24 cellular contexts compared by ENCODE assay signal in the genomic region with DNA sequence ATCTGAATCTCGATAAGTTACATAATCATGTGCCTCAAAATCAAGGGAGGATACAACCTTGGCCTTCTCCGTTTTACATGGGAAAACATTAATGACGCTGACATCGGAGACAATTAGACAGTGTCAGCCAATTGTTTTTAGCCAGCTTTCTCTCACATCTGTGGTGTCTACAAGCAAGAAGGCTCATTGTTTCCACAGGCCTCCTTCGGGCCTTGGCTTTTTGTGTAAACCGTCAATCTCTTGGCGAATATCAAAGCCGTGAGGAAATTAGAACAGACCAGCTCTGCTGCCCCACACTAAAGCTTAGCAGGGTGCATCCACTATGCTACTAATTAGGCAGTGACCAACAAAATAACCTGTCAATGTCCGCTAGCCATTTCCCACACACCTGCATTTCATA. TPM values are rescaled to one million over a fixed set of nuclear protein-coding genes. Genes with fewer than 3 reads are reported as not detected.
DNase-seq lines count a peak whose midpoint lies in the region; ATAC-seq, FAIRE-seq and TF ChIP-seq lines count a peak whose summit lies in the region.
"Had no signal": no experiment of that assay in that cellular context is flagged by ENCODE, and none has a peak within 500 bp of the region (broad histone marks: within the 10 kb centered on the region; RNA-seq: fewer than 3 reads in every experiment).

No MANE protein-coding gene starts in this region.

- H2AFZ ChIP-seq in osteoblast (ENCODE audit: low read length): no peak overlapping the region
- H2AFZ ChIP-seq: PC-9 had no signal

- no CpG with 5 or more reads among the region's 9 CpGs for WGBS in mesendoderm (ENCODE audit: extremely low coverage, insufficient coverage, low lambda C conversion rate)

- H3K9ac ChIP-seq in mesendoderm (ENCODE audit: low read length): no peak overlapping the region
- H3K9ac ChIP-seq: BLaER1 had no signal

- H3K9me3 ChIP-seq in osteoblast (ENCODE audit: low read depth, low read length): no peaks in the 10 kb centered on the region
- H3K9me3 ChIP-seq: BLaER1, upper lobe of right lung had no signal

- H3K79me1 ChIP-seq in mesendoderm (ENCODE audit: low read length): no peaks in the 10 kb centered on the region

- H2BK5ac ChIP-seq in mesendoderm (ENCODE audit: low read length): no peak overlapping the region

- no peak overlapping the region for H4K8ac ChIP-seq in mesendoderm (ENCODE audit: low read depth, low read length)

- H3K4me1 ChIP-seq in mesendoderm (ENCODE audit: control insufficient read depth, low read depth, low read length) (peaks cover 4% of the 10 kb centered on the region), osteoblast (ENCODE audit: insufficient read depth, low read length) (no peaks in the 10 kb centered on the region)
- H3K4me1 ChIP-seq: BLaER1, upper lobe of right lung had no signal

- no peak overlapping the region for H4K5ac ChIP-seq in mesendoderm (ENCODE audit: low read length)

- no peak overlapping the region for H2AK5ac ChIP-seq in mesendoderm (ENCODE audit: low read length)

- H4K20me1 ChIP-seq in osteoblast (ENCODE audit: insufficient read depth, low read length): no peaks in the 10 kb centered on the region
- H4K20me1 ChIP-seq: BLaER1 had no signal

- no peak for FAIRE-seq in HTR-8/SVneo (lab: Jason Lieb, UNC)
- FAIRE-seq: A204.1, endometrium had no signal

- H3K4me3 ChIP-seq in mesendoderm (ENCODE audit: low read length) (no peak overlapping the region), osteoblast (ENCODE audit: insufficient read depth, low read length) (no peak overlapping the region)
- H3K4me3 ChIP-seq: BLaER1, PC-9, upper lobe of right lung had no signal

- H3K27me3 ChIP-seq in mesendoderm (ENCODE audit: insufficient read depth, low read length, poor library complexity) (no peaks in the 10 kb centered on the region), osteoblast (ENCODE audit: insufficient read depth, low read length) (peaks cover 3% of the 10 kb centered on the region)
- H3K27me3 ChIP-seq: BLaER1, upper lobe of right lung had no signal

- H2BK120ac ChIP-seq in mesendoderm (ENCODE audit: low read depth, low read length): no peak overlapping the region

- DNase-seq in NCI-H2227 (lab: John Stamatoyannopoulos, UW; ENCODE audit: unreplicated experiment) (peak; percentile 47), NCI-H2227 treated with DMSO at 0.1 percent for 48 hours (lab: John Stamatoyannopoulos, UW) (no peak), globus pallidus (ENCODE audit: low spot score) (peak; percentile 91), mesendoderm (peak; percentile 11), osteoblast (ENCODE audit: insufficient read length, low spot score, missing footprints) (no peak), HTR-8/SVneo (ENCODE audit: insufficient read length, low spot score) (no peak), kidney glomerular epithelial cell (lab: John Stamatoyannopoulos, UW) (no peak)
- DNase-seq: activated CD4-positive, alpha-beta T cell treated with anti-CD3 and anti-CD28 coated beads for 4 hours; activated naive CD8-positive, alpha-beta T cell treated with anti-CD3 and anti-CD28 coated beads for 36 hours; HCEC 1CT; Karpas-422; NCI-H1048; PC-9; SHP77 treated with DMSO at 0.1 percent for 48 hours; stimulated activated CD4-positive, alpha-beta T cell treated with anti-CD3 and anti-CD28 coated beads, Interleukin-4, amount 100 ng/mL, for 4 hours; stimulated activated naive CD8-positive, alpha-beta T cell treated with anti-CD3 and anti-CD28 coated beads, Interleukin-15, amount 100 ng/mL, for 72 hours; upper lobe of right lung had no signal

- H3K4ac ChIP-seq in mesendoderm (ENCODE audit: low read depth, low read length): no peak overlapping the region

- H3K27ac ChIP-seq in mesendoderm (ENCODE audit: low read depth, low read length) (no peak overlapping the region), osteoblast (ENCODE audit: low read depth, low read length) (no peak overlapping the region)
- H3K27ac ChIP-seq: BLaER1, PC-9, upper lobe of right lung had no signal

- H3K56ac ChIP-seq in mesendoderm (ENCODE audit: low read length): no peak overlapping the region

- H3K18ac ChIP-seq in mesendoderm (ENCODE audit: low read length): no peak overlapping the region

- H3K23ac ChIP-seq in mesendoderm (ENCODE audit: low read length): no peak overlapping the region

- H3K79me2 ChIP-seq in mesendoderm (ENCODE audit: control insufficient read depth, insufficient read depth, low read length): no peaks in the 10 kb centered on the region
- H3K79me2 ChIP-seq in osteoblast (ENCODE audit: insufficient read depth, low read length): no peaks in the 10 kb centered on the region

- H3K4me2 ChIP-seq in mesendoderm (ENCODE audit: low read length): no peak overlapping the region
- no peak overlapping the region for H3K4me2 ChIP-seq in osteoblast (ENCODE audit: insufficient read depth, low read length)
- H3K4me2 ChIP-seq: BLaER1, PC-9 had no signal

- TF ChIP-seq CTCF in osteoblast (IDR thresholded peaks at IDR 0.05; ENCODE audit: extremely low read depth, low read depth, low read length): no peak

- no peak for ATAC-seq in HG03342 (IDR thresholded peaks at IDR 0.05; ENCODE audit: unreplicated experiment)
- ATAC-seq: stimulated activated naive CD8-positive, alpha-beta T cell treated with anti-CD3 and anti-CD28 coated beads, Interleukin-15, amount 100 ng/mL, for 72 hours; upper lobe of right lung had no signal

- H2BK15ac ChIP-seq in mesendoderm (replicated peaks; ENCODE audit: low read depth): no peak overlapping the region

- H3K36me3 ChIP-seq in mesendoderm (ENCODE audit: control insufficient read depth, insufficient read depth, low read length): no peaks in the 10 kb centered on the region
- H3K36me3 ChIP-seq in osteoblast (ENCODE audit: insufficient read depth, low read length): no peaks in the 10 kb centered on the region
- H3K36me3 ChIP-seq: BLaER1, upper lobe of right lung had no signal

RNA-seq across cellular contexts. Expression of a gene that starts 43.2 kb away (rescaled TPM):
- polyA plus RNA-seq in mesendoderm (2013, experiment 1 of 2): 0.14 TPM
- polyA plus RNA-seq in mesendoderm (2013, experiment 2 of 2): 0.15 TPM
- not detected in 2 replicates for total RNA-seq in osteoblast
- total RNA-seq: activated naive CD8-positive, alpha-beta T cell treated with anti-CD3 and anti-CD28 coated beads for 36 hours; HT1080; mesothelial cell of epicardium; PC-9; pulmonary artery endothelial cell; upper lobe of right lung had no signal

Comparison
In these comparisons a context has a peak if more than half of its experiments do, and no peak if none do; other contexts are left out.
1. DNase-seq: peak in NCI-H2227 (single experiment), globus pallidus (single experiment) and mesendoderm (single experiment); none in NCI-H2227 treated with DMSO at 0.1 percent for 48 hours (single experiment), osteoblast (single experiment), HTR-8/SVneo (single experiment) and kidney glomerular epithelial cell (single experiment).